ENCODE assay signal across 24 cellular contexts in genomic region chr7:880450-880849, GRCh38. TPM values are rescaled to one million over a fixed set of nuclear protein-coding genes. Genes with fewer than 3 reads are reported as not detected.
DNase-seq lines count a peak whose midpoint lies in the region; ATAC-seq and TF ChIP-seq lines count a peak whose summit lies in the region.
"Had no signal": no experiment of that assay in that cellular context is flagged by ENCODE, and none has a peak within 500 bp of the region (broad histone marks: within the 10 kb centered on the region; RNA-seq: fewer than 3 reads in every experiment).

No MANE protein-coding gene starts in this region.

- no peak overlapping the region for H3K23ac ChIP-seq in trophoblast cell (ENCODE audit: low read length)

- H2AFZ ChIP-seq in trophoblast cell (ENCODE audit: insufficient read depth, low read length, poor library complexity): no peak overlapping the region

- H3K36me3 Mint-ChIP-seq in CD8-positive, alpha-beta T cell: peaks cover 32% of the 10 kb centered on the region
- H3K36me3 Mint-ChIP-seq in endothelial cell (ENCODE audit: low read depth, unreplicated experiment): peaks cover 7% of the 10 kb centered on the region
- H3K36me3 Mint-ChIP-seq: activated naive CD4-positive, alpha-beta T cell treated with anti-CD3 and anti-CD28 coated beads, Interleukin-2, amount 50 U/mL, for 24 hours had no signal

- in situ Hi-C loops in Panc1 (cut with HindIII; ENCODE audit: low pct_unique_long_range_greater_than_20kb, low sequenced_read_pairs): no loop called here

- H3K27me3 ChIP-seq in CD8-positive, alpha-beta T cell (ENCODE audit: insufficient read depth, low read length): no peaks in the 10 kb centered on the region
- H3K27me3 ChIP-seq in Panc1 (ENCODE audit: control insufficient read depth, insufficient read depth, low read length): no peaks in the 10 kb centered on the region
- H3K27me3 ChIP-seq in trophoblast cell (ENCODE audit: insufficient read depth, low read length): no peaks in the 10 kb centered on the region
- H3K27me3 ChIP-seq: ovary, SJCRH30, uterus had no signal

- peaks cover 24% of the 10 kb centered on the region for H3K4me1 ChIP-seq in CD8-positive, alpha-beta T cell (ENCODE audit: insufficient read depth, low read length)
- H3K4me1 ChIP-seq in Panc1 (ENCODE audit: control insufficient read depth, insufficient read depth, low read length): peaks cover 45% of the 10 kb centered on the region
- peaks cover 2 to 5% of the 10 kb centered on the region in 2 experiments for H3K4me1 ChIP-seq in trophoblast cell (ENCODE audit: control insufficient read depth in 1 of 2, insufficient read depth in 2 of 2, low read length in 2 of 2)
- H3K4me1 ChIP-seq: SJCRH30 had no signal

- CTCF ChIA-PET in CD8-positive, alpha-beta T cell (lab: Charles Lee): no interaction called here
- CTCF ChIA-PET in Panc1 (lab: Charles Lee): no interaction called here

- POLR2A ChIA-PET in CD8-positive, alpha-beta T cell (lab: Charles Lee): no interaction called here
- POLR2A ChIA-PET in Panc1 (lab: Charles Lee): no interaction called here

- H2BK120ac ChIP-seq in trophoblast cell (ENCODE audit: insufficient read depth, low read length, poor library complexity): no peak overlapping the region

- H3K36me3 ChIP-seq in CD8-positive, alpha-beta T cell (ENCODE audit: insufficient read depth, low read length): peaks cover 6% of the 10 kb centered on the region
- no peaks in the 10 kb centered on the region; the same call in 1 of the 2 replicates for H3K36me3 ChIP-seq in Panc1 (ENCODE audit: control insufficient read depth, insufficient read depth, low read length)
- H3K36me3 ChIP-seq in trophoblast cell (ENCODE audit: control insufficient read depth in 1 of 2, insufficient read depth in 2 of 2, low read length in 2 of 2): peaks cover 15 to 18% of the 10 kb centered on the region in 2 experiments
- H3K36me3 ChIP-seq: ovary, SJCRH30, uterus had no signal

- no peak overlapping the region for H3K4me2 ChIP-seq in trophoblast cell (ENCODE audit: low read length)

- H3K9me3 ChIP-seq in CD8-positive, alpha-beta T cell (ENCODE audit: low read length): no peaks in the 10 kb centered on the region
- H3K9me3 ChIP-seq in Panc1 (ENCODE audit: control insufficient read depth, insufficient read depth, low read depth, low read length) (no peaks in the 10 kb centered on the region), trophoblast cell (ENCODE audit: insufficient read depth, low read depth, low read length) (no peaks in the 10 kb centered on the region)
- H3K9me3 ChIP-seq: ovary, SJCRH30, uterus had no signal

- peaks cover 55% of the 10 kb centered on the region for H3K79me2 ChIP-seq in trophoblast cell (ENCODE audit: control insufficient read depth, insufficient read depth, low read length, poor library complexity)

- H3K14ac ChIP-seq in trophoblast cell (ENCODE audit: low read length): no peak overlapping the region

- ATAC-seq in CD8-positive, alpha-beta T cell: no peak
- no peak for ATAC-seq in Panc1
- ATAC-seq in left ventricle myocardium superior: no peak
- ATAC-seq: naive thymus-derived CD4-positive, alpha-beta T cell; stimulated activated effector memory CD8-positive, alpha-beta T cell treated with anti-CD3 and anti-CD28 coated beads, Interleukin-12 subunit alpha, Interleukin-12 subunit beta, amount 100 ng/mL, for 72 hours had no signal

- no peak overlapping the region for H2BK12ac ChIP-seq in trophoblast cell (ENCODE audit: low read length)

- H3K4ac ChIP-seq in trophoblast cell (ENCODE audit: low read depth, low read length): peak overlapping the region; percentile 86

- intact Hi-C loops in CD8-positive, alpha-beta T cell (cut with DNase I, micrococcal nuclease): no loop called here
- intact Hi-C loops in Panc1 (cut with micrococcal nuclease; ENCODE audit: unreplicated experiment): no loop called here
- intact Hi-C loops in left ventricle myocardium superior (cut with micrococcal nuclease): no loop called here

- H2AK5ac ChIP-seq in trophoblast cell (ENCODE audit: low read length): no peak overlapping the region

- H4K12ac ChIP-seq in trophoblast cell (ENCODE audit: low read depth, low read length): no peak overlapping the region

- H3K9ac ChIP-seq in trophoblast cell (ENCODE audit: low read length): peak overlapping the region; percentile 17

- no peak for TF ChIP-seq CTCF in CD8-positive, alpha-beta T cell (IDR thresholded peaks at IDR 0.05)
- no peak for TF ChIP-seq CTCF in Panc1 (IDR thresholded peaks at IDR 0.05)
- no peak for TF ChIP-seq CTCF in endothelial cell (IDR thresholded peaks at IDR 0.05; ENCODE audit: unreplicated experiment)

- H3K27ac Mint-ChIP-seq in CD8-positive, alpha-beta T cell: no peak overlapping the region
- no peak overlapping the region for H3K27ac Mint-ChIP-seq in endothelial cell (ENCODE audit: unreplicated experiment)
- H3K27ac Mint-ChIP-seq: activated naive CD4-positive, alpha-beta T cell treated with anti-CD3 and anti-CD28 coated beads, Interleukin-2, amount 50 U/mL, for 24 hours; activated T-helper 1 cell treated with anti-CD3 and anti-CD28 coated beads, Interleukin-12 subunit alpha, Interleukin-12 subunit beta, Interleukin-2, Interleukin-4 antibody, amounts not matched to agents 30 ng/mL and 10 ng/mL and 1 ng/mL, durations not matched to agents 14 hours and 24 hours and 36 hours; memory B cell; stimulated activated effector memory CD8-positive, alpha-beta T cell treated with anti-CD3 and anti-CD28 coated beads, Interleukin-12 subunit alpha, Interleukin-12 subunit beta, amount 100 ng/mL, for 72 hours had no signal

- TSS peak; percentile 82 for BruUV-seq in Panc1 (replicated peaks; lab: Mats Ljungman, UMichigan)

- no peak overlapping the region for H3K27ac ChIP-seq in CD8-positive, alpha-beta T cell (ENCODE audit: low read depth, low read length)
- no peak overlapping the region for H3K27ac ChIP-seq in Panc1 (ENCODE audit: low read length)
- no peak overlapping the region for H3K27ac ChIP-seq in trophoblast cell (ENCODE audit: low read depth, low read length)
- H3K27ac ChIP-seq: ovary, SJCRH30, skin epidermis, uterus had no signal

- no peak overlapping the region for H4K91ac ChIP-seq in trophoblast cell (ENCODE audit: low read depth, low read length)

- H3K9me3 Mint-ChIP-seq in CD8-positive, alpha-beta T cell: no peaks in the 10 kb centered on the region
- no peaks in the 10 kb centered on the region for H3K9me3 Mint-ChIP-seq in endothelial cell (ENCODE audit: unreplicated experiment)
- H3K9me3 Mint-ChIP-seq: activated naive CD4-positive, alpha-beta T cell treated with anti-CD3 and anti-CD28 coated beads, Interleukin-2, amount 50 U/mL, for 24 hours; activated T-helper 1 cell treated with anti-CD3 and anti-CD28 coated beads, Interleukin-12 subunit alpha, Interleukin-12 subunit beta, Interleukin-2, Interleukin-4 antibody, amounts not matched to agents 30 ng/mL and 10 ng/mL and 1 ng/mL, durations not matched to agents 14 hours and 24 hours and 36 hours; CD4-positive, CD25-positive, alpha-beta regulatory T cell; memory B cell; stimulated activated effector memory CD8-positive, alpha-beta T cell treated with anti-CD3 and anti-CD28 coated beads, Interleukin-12 subunit alpha, Interleukin-12 subunit beta, amount 100 ng/mL, for 72 hours had no signal

- H3K4me3 Mint-ChIP-seq in CD8-positive, alpha-beta T cell: peak overlapping the region; percentile 5
- no peak overlapping the region for H3K4me3 Mint-ChIP-seq in endothelial cell (ENCODE audit: unreplicated experiment)
- H3K4me3 Mint-ChIP-seq: activated naive CD4-positive, alpha-beta T cell treated with anti-CD3 and anti-CD28 coated beads, Interleukin-2, amount 50 U/mL, for 24 hours; activated T-helper 1 cell treated with anti-CD3 and anti-CD28 coated beads, Interleukin-12 subunit alpha, Interleukin-12 subunit beta, Interleukin-2, Interleukin-4 antibody, amounts not matched to agents 30 ng/mL and 10 ng/mL and 1 ng/mL, durations not matched to agents 14 hours and 24 hours and 36 hours; memory B cell; stimulated activated effector memory CD8-positive, alpha-beta T cell treated with anti-CD3 and anti-CD28 coated beads, Interleukin-12 subunit alpha, Interleukin-12 subunit beta, amount 100 ng/mL, for 72 hours had no signal

- DNase-seq in CD8-positive, alpha-beta T cell: no peak
- DNase-seq in Panc1 (ENCODE audit: low read depth, low spot score) (no peak), left ventricle myocardium superior (peak; percentile 48), trophoblast cell (no peak), endothelial cell (ENCODE audit: low spot score) (no peak), NCI-H2107 treated with DMSO at 0.1 percent for 48 hours (lab: John Stamatoyannopoulos, UW; ENCODE audit: unreplicated experiment) (no peak), NCI-H2171 treated with DMSO at 0.1 percent for 48 hours (lab: John Stamatoyannopoulos, UW) (no peak), NCI-H146 (lab: John Stamatoyannopoulos, UW) (no peak)
- DNase-seq: activated CD4-positive, alpha-beta T cell treated with anti-CD3 and anti-CD28 coated beads for 48 hours; CD4-positive, CD25-positive, alpha-beta regulatory T cell; effector CD4-positive, alpha-beta T cell; naive thymus-derived CD4-positive, alpha-beta T cell; NCI-H82; OCI-M1; ovary; SJCRH30; stimulated activated CD4-positive, alpha-beta T cell treated with anti-CD3 and anti-CD28 coated beads, Interleukin-2, amount 100 ng/mL, for 24 hours; T-helper 1 cell; uterus had no signal

- WGBS in trophoblast cell (ENCODE audit: extremely low coverage, insufficient coverage, insufficient read length): no CpG with 5 or more reads among the region's 15 CpGs

- no peak overlapping the region for H4K8ac ChIP-seq in trophoblast cell (ENCODE audit: low read depth, low read length)

- H3K79me1 ChIP-seq in trophoblast cell (ENCODE audit: low read length): peaks cover 9% of the 10 kb centered on the region

- no peaks in the 10 kb centered on the region for H3K27me3 Mint-ChIP-seq in CD8-positive, alpha-beta T cell (ENCODE audit: low read depth)
- peaks cover 1% of the 10 kb centered on the region for H3K27me3 Mint-ChIP-seq in endothelial cell (ENCODE audit: unreplicated experiment)
- H3K27me3 Mint-ChIP-seq: activated naive CD4-positive, alpha-beta T cell treated with anti-CD3 and anti-CD28 coated beads, Interleukin-2, amount 50 U/mL, for 24 hours; CD4-positive, CD25-positive, alpha-beta regulatory T cell; memory B cell; naive thymus-derived CD4-positive, alpha-beta T cell had no signal

- H2BK5ac ChIP-seq in trophoblast cell (ENCODE audit: low read depth, low read length, poor library complexity): no peak overlapping the region

- no peak overlapping the region for H3K18ac ChIP-seq in trophoblast cell (ENCODE audit: low read length)

- H3K4me3 ChIP-seq in CD8-positive, alpha-beta T cell (ENCODE audit: low read depth, low read length): no peak overlapping the region
- no peak overlapping the region for H3K4me3 ChIP-seq in Panc1 (ENCODE audit: low read depth in 2 of 2, low read length in 2 of 2)
- no peak overlapping the region for H3K4me3 ChIP-seq in trophoblast cell (ENCODE audit: low read depth, low read length)
- H3K4me3 ChIP-seq: ovary, SJCRH30, skin epidermis, uterus had no signal

- H3K4me1 Mint-ChIP-seq in CD8-positive, alpha-beta T cell (ENCODE audit: low read depth): peaks cover 46% of the 10 kb centered on the region
- peaks cover 10% of the 10 kb centered on the region for H3K4me1 Mint-ChIP-seq in endothelial cell (ENCODE audit: unreplicated experiment)

RNA-seq across cellular contexts. Expression of gene GET4, which starts 4.1 kb away (rescaled TPM):
- total RNA-seq in CD8-positive, alpha-beta T cell: 10 to 100 TPM; 75.4 to 83.1 TPM
- total RNA-seq in Panc1 (2021; ENCODE audit: unreplicated experiment): 90.9 TPM
- 99.5 TPM for polyA plus RNA-seq in Panc1 (2012; ENCODE audit: insufficient read length)
- total RNA-seq in left ventricle myocardium superior: 20.6 TPM
- polyA plus RNA-seq in trophoblast cell (2013): 81.6 and 84.3 TPM in 2 replicates
- 61.3 TPM for total RNA-seq in endothelial cell (ENCODE audit: unreplicated experiment)

RNA-seq across cellular contexts. Expression of gene SUN1, which starts 48.2 kb away (rescaled TPM):
- total RNA-seq in CD8-positive, alpha-beta T cell: 10 to 100 TPM; 64.0 to 69.2 TPM
- 244 TPM for total RNA-seq in Panc1 (2021; ENCODE audit: unreplicated experiment)
- polyA plus RNA-seq in Panc1 (2012; ENCODE audit: insufficient read length): 276 TPM
- total RNA-seq in left ventricle myocardium superior: 186 TPM
- polyA plus RNA-seq in trophoblast cell (2013): 85.9 and 88.3 TPM in 2 replicates
- total RNA-seq in endothelial cell (ENCODE audit: unreplicated experiment): 150 TPM
